17 cellular contexts compared by ENCODE assay signal in the genomic region with DNA sequence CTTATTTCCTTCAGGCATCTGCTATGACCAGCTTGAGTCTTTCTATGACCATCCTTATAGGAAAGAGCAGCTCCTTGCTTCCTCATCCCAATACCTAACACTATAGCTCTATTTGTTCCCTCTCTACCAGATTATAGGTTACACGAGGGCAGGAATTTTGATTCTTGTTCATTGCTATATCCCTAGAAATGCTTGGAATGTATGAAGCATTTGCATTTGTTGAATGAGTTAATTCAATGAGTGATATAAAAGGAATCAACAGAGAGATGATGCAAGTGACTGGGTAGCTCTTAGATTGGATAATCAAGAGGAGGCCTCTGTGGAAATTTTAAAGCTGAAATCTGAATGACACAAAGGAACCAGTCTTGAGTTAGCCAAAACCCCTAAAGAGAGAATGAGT. TPM values are rescaled to one million over a fixed set of nuclear protein-coding genes. Genes with fewer than 3 reads are reported as not detected.
DNase-seq lines count a peak whose midpoint lies in the region; ATAC-seq and TF ChIP-seq lines count a peak whose summit lies in the region.
"Had no signal": no experiment of that assay in that cellular context is flagged by ENCODE, and none has a peak within 500 bp of the region (broad histone marks: within the 10 kb centered on the region; RNA-seq: fewer than 3 reads in every experiment).

No MANE protein-coding gene starts in this region.

- H3K23ac ChIP-seq in IMR-90 (ENCODE audit: low read depth, low read length): peak overlapping the region; percentile 89; the same call in 1 of the 2 replicates

- no peaks in the 10 kb centered on the region for H4K20me1 ChIP-seq in IMR-90 (ENCODE audit: insufficient read depth, low read length)

- H2AK5ac ChIP-seq in IMR-90 (ENCODE audit: low read depth, low read length): no peak overlapping the region; the same call in 1 of the 2 replicates

- H2BK20ac ChIP-seq in IMR-90 (ENCODE audit: low read depth, low read length): peak overlapping the region; percentile 75; the same call in 1 of the 2 replicates

- no peak overlapping the region for H3K4me3 ChIP-seq in IMR-90 (ENCODE audit: insufficient read depth, low read depth, low read length)
- H3K4me3 ChIP-seq in brain microvascular endothelial cell (ENCODE audit: low read depth, low read length): no peak overlapping the region
- H3K4me3 ChIP-seq in uterus: no peak overlapping the region
- H3K4me3 ChIP-seq: colonic mucosa, left ventricle myocardium inferior, suprapubic skin had no signal

- H2BK15ac ChIP-seq in IMR-90 (ENCODE audit: low read depth, low read length): 0 out of 3 replicates have a peak overlapping the region, but pooled peaks have one; percentile 22

- H3K79me1 ChIP-seq in IMR-90 (ENCODE audit: low read depth in 1 of 2, low read length in 2 of 2): peaks cover 4 to 5% of the 10 kb centered on the region in 2 experiments; a peak in 2 of 4 replicates

- peak overlapping the region; percentile 48 for H4K91ac ChIP-seq in IMR-90 (ENCODE audit: insufficient read depth, low read depth, low read length)

- H3K9me1 ChIP-seq in IMR-90 (ENCODE audit: insufficient read depth, low read length): no peaks in the 10 kb centered on the region

- dilution Hi-C loops in IMR-90 (cut with HindIII; ENCODE audit: low sequenced_read_pairs, unreplicated experiment): no loop called here

- peak overlapping the region; percentile 94 for H2BK5ac ChIP-seq in IMR-90 (ENCODE audit: low read depth, low read length, poor library complexity, severe bottlenecking)

- TF ChIP-seq POLR2A in IMR-90 (IDR thresholded peaks at IDR 0.05; ENCODE audit: low read depth, low read length): no peak
- TF ChIP-seq POLR2A in uterus (IDR thresholded peaks at IDR 0.05): no peak

- no peaks in the 10 kb centered on the region for H3K27me3 ChIP-seq in IMR-90 (ENCODE audit: control insufficient read depth, insufficient read depth, low read length)
- no peaks in the 10 kb centered on the region for H3K27me3 ChIP-seq in brain microvascular endothelial cell (replicated peaks)
- H3K27me3 ChIP-seq in uterus: no peaks in the 10 kb centered on the region
- H3K27me3 ChIP-seq: BE2C, colonic mucosa, suprapubic skin had no signal

- H3K56ac ChIP-seq in IMR-90 (ENCODE audit: extremely low read depth, insufficient read depth, low read length): 0 out of 2 replicates have a peak overlapping the region, but pooled peaks have one; percentile 57

- H3K4me3 Mint-ChIP-seq in activated T-helper 2 cell treated with anti-CD3 and anti-CD28 coated beads, Interferon-gamma antibody, Interleukin-2, Interleukin-4, amounts not matched to agents 10 μg/mL and 5 μg/mL and 100 μg/mL, durations not matched to agents 14 hours and 24 hours and 36 hours (ENCODE audit: low read depth): no peak overlapping the region
- H3K4me3 Mint-ChIP-seq: naive thymus-derived CD8-positive, alpha-beta T cell had no signal

- WGBS in IMR-90 (ENCODE audit: extremely low coverage in 2 of 2, insufficient read length in 1 of 2), 2 experiments: no CpG with 5 or more reads among the region's 1 CpG

- no TSS peak for BruUV-seq in IMR-90 (replicated peaks; lab: Mats Ljungman, UMichigan)

- peak; percentile 57 for DNase-seq in AG08395 (ENCODE audit: low spot score)
- DNase-seq in IMR-90: peak; percentile 86
- DNase-seq in brain microvascular endothelial cell: peak; percentile 11
- DNase-seq in hepatic stellate cell (ENCODE audit: low spot score): peak; percentile 14
- no peak for DNase-seq in stimulated activated naive CD4-positive, alpha-beta T cell (lab: John Stamatoyannopoulos, UW)
- DNase-seq in activated T-helper 2 cell treated with anti-CD3 and anti-CD28 coated beads, Interferon-gamma antibody, Interleukin-2, Interleukin-4, amounts not matched to agents 10 μg/mL and 5 μg/mL and 100 μg/mL, durations not matched to agents 14 hours and 24 hours and 36 hours (ENCODE audit: low spot score): no peak
- DNase-seq in uterus: no peak
- no peak for DNase-seq in stimulated activated CD4-positive, alpha-beta T cell treated with anti-CD3 and anti-CD28 coated beads, Interleukin-4, amount 100 ng/mL, for 1 hour
- DNase-seq: activated CD4-positive, alpha-beta T cell treated with anti-CD3 and anti-CD28 coated beads for 4 hours; BE2C; colonic mucosa; erythroblast; left ventricle myocardium inferior; naive thymus-derived CD8-positive, alpha-beta T cell; NCI-H1105; SHP77 had no signal

- CTCF ChIA-PET in IMR-90 (lab: Yijun Ruan, JAX): no interaction called here

- peak overlapping the region; percentile 90; the same call in 1 of the 2 replicates for H3K27ac ChIP-seq in IMR-90 (ENCODE audit: insufficient read depth, low read length)
- H3K27ac ChIP-seq in brain microvascular endothelial cell: peak overlapping the region; percentile 5
- H3K27ac ChIP-seq in uterus: no peak overlapping the region
- H3K27ac ChIP-seq: colonic mucosa, left ventricle myocardium inferior, suprapubic skin had no signal

- in situ Hi-C loops in IMR-90 (cut with MboI; ENCODE audit: low sequenced_read_pairs): no loop called here
- in situ Hi-C loops in brain microvascular endothelial cell (cut with HindIII; ENCODE audit: low pct_ligation_motif_present, low sequenced_read_pairs): no loop called here

- H3K36me3 Mint-ChIP-seq in activated T-helper 2 cell treated with anti-CD3 and anti-CD28 coated beads, Interferon-gamma antibody, Interleukin-2, Interleukin-4, amounts not matched to agents 10 μg/mL and 5 μg/mL and 100 μg/mL, durations not matched to agents 14 hours and 24 hours and 36 hours (ENCODE audit: low read depth): peaks cover 32% of the 10 kb centered on the region

- H3K4me1 Mint-ChIP-seq in activated T-helper 2 cell treated with anti-CD3 and anti-CD28 coated beads, Interferon-gamma antibody, Interleukin-2, Interleukin-4, amounts not matched to agents 10 μg/mL and 5 μg/mL and 100 μg/mL, durations not matched to agents 14 hours and 24 hours and 36 hours (ENCODE audit: low read depth): peaks cover 4% of the 10 kb centered on the region
- H3K4me1 Mint-ChIP-seq: naive thymus-derived CD8-positive, alpha-beta T cell had no signal

- no peaks in the 10 kb centered on the region for H3K9me3 Mint-ChIP-seq in activated T-helper 2 cell treated with anti-CD3 and anti-CD28 coated beads, Interferon-gamma antibody, Interleukin-2, Interleukin-4, amounts not matched to agents 10 μg/mL and 5 μg/mL and 100 μg/mL, durations not matched to agents 14 hours and 24 hours and 36 hours

- no peaks in the 10 kb centered on the region for H3K9me3 ChIP-seq in IMR-90 (ENCODE audit: control insufficient read depth, insufficient read depth, low read length)
- H3K9me3 ChIP-seq in uterus: no peaks in the 10 kb centered on the region
- H3K9me3 ChIP-seq: BE2C, colonic mucosa, left ventricle myocardium inferior, suprapubic skin had no signal

- peaks cover 16% of the 10 kb centered on the region for H3K36me3 ChIP-seq in IMR-90 (ENCODE audit: control insufficient read depth, insufficient read depth, low read length)
- H3K36me3 ChIP-seq in brain microvascular endothelial cell (replicated peaks): peaks cover 28% of the 10 kb centered on the region
- H3K36me3 ChIP-seq in uterus: no peaks in the 10 kb centered on the region
- H3K36me3 ChIP-seq: colonic mucosa had no signal

- no peak overlapping the region for H2AK9ac ChIP-seq in IMR-90 (replicated peaks; ENCODE audit: low read depth, low read length, poor library complexity)

- peak overlapping the region; percentile 80; the same call in 1 of the 2 replicates for H3K14ac ChIP-seq in IMR-90 (replicated peaks; ENCODE audit: low read depth, low read length)

- H3K4me2 ChIP-seq in IMR-90 (ENCODE audit: low read depth, low read length): peak overlapping the region; percentile 63

- H3K27me3 Mint-ChIP-seq in activated T-helper 2 cell treated with anti-CD3 and anti-CD28 coated beads, Interferon-gamma antibody, Interleukin-2, Interleukin-4, amounts not matched to agents 10 μg/mL and 5 μg/mL and 100 μg/mL, durations not matched to agents 14 hours and 24 hours and 36 hours (ENCODE audit: low read depth): no peaks in the 10 kb centered on the region
- H3K27me3 Mint-ChIP-seq: naive thymus-derived CD8-positive, alpha-beta T cell had no signal

- intact Hi-C loops in IMR-90 (cut with micrococcal nuclease): no loop called here
- intact Hi-C loops in activated T-helper 2 cell treated with anti-CD3 and anti-CD28 coated beads, Interferon-gamma antibody, Interleukin-2, Interleukin-4, amounts not matched to agents 10 μg/mL and 5 μg/mL and 100 μg/mL, durations not matched to agents 14 hours and 24 hours and 36 hours (cut with micrococcal nuclease): no loop called here
- intact Hi-C loops in uterus (cut with DNase I; ENCODE audit: low total_unique reads): no loop called here

- peak overlapping the region; percentile 7 to 82 for H4K8ac ChIP-seq in IMR-90 (ENCODE audit: low read depth in 2 of 2, low read length in 2 of 2)

- H3K4ac ChIP-seq in IMR-90 (ENCODE audit: low read depth, low read length): peak overlapping the region; percentile 81

- TF ChIP-seq RAD21 in IMR-90 (IDR thresholded peaks at IDR 0.05; ENCODE audit: low read length): no peak

- POLR2A ChIA-PET in IMR-90 (lab: Charles Lee; ENCODE audit: unreplicated experiment): no interaction called here

- no peak overlapping the region for H3K9ac ChIP-seq in IMR-90 (ENCODE audit: low read depth, low read length)

- H3K27ac Mint-ChIP-seq in activated T-helper 2 cell treated with anti-CD3 and anti-CD28 coated beads, Interferon-gamma antibody, Interleukin-2, Interleukin-4, amounts not matched to agents 10 μg/mL and 5 μg/mL and 100 μg/mL, durations not matched to agents 14 hours and 24 hours and 36 hours: no peak overlapping the region

- no peak overlapping the region for H2AFZ ChIP-seq in IMR-90 (replicated peaks; ENCODE audit: low read length, poor library complexity)

- no peak for TF ChIP-seq CTCF in IMR-90 (conservative IDR thresholded peaks at IDR 0.05; ENCODE audit: low read depth, low read length)
- TF ChIP-seq CTCF in brain microvascular endothelial cell (IDR thresholded peaks at IDR 0.05; ENCODE audit: low read depth, low read length, missing control alignments): no peak
- TF ChIP-seq CTCF in uterus (IDR thresholded peaks at IDR 0.05): no peak

- H3K4me1 ChIP-seq in IMR-90 (ENCODE audit: control insufficient read depth, insufficient read depth, low read length) (peaks cover 6% of the 10 kb centered on the region; the same call in 1 of the 2 replicates), uterus (no peaks in the 10 kb centered on the region)
- H3K4me1 ChIP-seq: BE2C, colonic mucosa, left ventricle myocardium inferior, suprapubic skin had no signal

- peak overlapping the region; percentile 89 for H3K18ac ChIP-seq in IMR-90 (ENCODE audit: low read depth, low read length)

- peak overlapping the region; percentile 78 for H4K5ac ChIP-seq in IMR-90 (ENCODE audit: low read depth, low read length)

- peak overlapping the region; percentile 76; the same call in 1 of the 2 replicates for H2BK120ac ChIP-seq in IMR-90 (ENCODE audit: low read depth, low read length)

- ATAC-seq in IMR-90 (ENCODE audit: low read depth): peak; percentile 84
- ATAC-seq: naive thymus-derived CD8-positive, alpha-beta T cell had no signal

RNA-seq across cellular contexts. Expression of a gene that starts 13.9 kb away (rescaled TPM):
- total RNA-seq in IMR-90 (2012; rRNA removed): 24.6 and 41.1 TPM in 2 replicates
- 16.9 and 20.4 TPM in 2 replicates for polyA plus RNA-seq in IMR-90 (2012; rRNA removed)
- 2.6 and 2.9 TPM in 2 replicates for polyA plus RNA-seq in IMR-90 (2012; cell fraction: cytosol; rRNA removed)
- polyA plus RNA-seq in IMR-90 (2012; cell fraction: nucleus; rRNA removed; ENCODE audit: low replicate concordance): 5.7 and 21.7 TPM in 2 replicates
- 43.4 and 46.9 TPM in 2 replicates for total RNA-seq in activated T-helper 2 cell treated with anti-CD3 and anti-CD28 coated beads, Interferon-gamma antibody, Interleukin-2, Interleukin-4, amounts not matched to agents 10 μg/mL and 5 μg/mL and 100 μg/mL, durations not matched to agents 14 hours and 24 hours and 36 hours
- total RNA-seq in uterus: 10 to 100 TPM in 3 of 4 donors, 1 to 10 TPM in 1; 10.0 to 36.2 (median 28.2) TPM

Comparison
In these comparisons a context has a peak if more than half of its experiments do, and no peak if none do; other contexts are left out.
1. DNase-seq: peak in AG08395 (single experiment), IMR-90 (single experiment), brain microvascular endothelial cell (single experiment) and hepatic stellate cell (single experiment); none in stimulated activated naive CD4-positive, alpha-beta T cell (0 of 6), activated T-helper 2 cell treated with anti-CD3 and anti-CD28 coated beads, Interferon-gamma antibody, Interleukin-2, Interleukin-4, amounts not matched to agents 10 μg/mL and 5 μg/mL and 100 μg/mL, durations not matched to agents 14 hours and 24 hours and 36 hours (single experiment), uterus (0 of 2) and stimulated activated CD4-positive, alpha-beta T cell treated with anti-CD3 and anti-CD28 coated beads, Interleukin-4, amount 100 ng/mL, for 1 hour (single experiment).
2. H3K27ac ChIP-seq: peak in IMR-90 (single experiment) and brain microvascular endothelial cell (single experiment); none in uterus (0 of 2).